9 cellular contexts compared by ENCODE assay signal in genomic region chr19:35755160-35755549, GRCh38. TPM values are rescaled to one million over a fixed set of nuclear protein-coding genes. Genes with fewer than 3 reads are reported as not detected.
DNase-seq lines count a peak whose midpoint lies in the region; ATAC-seq and TF ChIP-seq lines count a peak whose summit lies in the region.
"Had no signal": no experiment of that assay in that cellular context is flagged by ENCODE, and none has a peak within 500 bp of the region (broad histone marks: within the 10 kb centered on the region; RNA-seq: fewer than 3 reads in every experiment).

No MANE protein-coding gene starts in this region.

- no peaks in the 10 kb centered on the region for H3K9me3 Mint-ChIP-seq in HFFc6
- H3K9me3 Mint-ChIP-seq in natural killer cell treated with Interleukin-12 subunit alpha and Interleukin-12 subunit beta and Interleukin-15 and Interleukin-18, amount 100 ng/mL, for 72 hours, result no peaks in the 10 kb centered on the region
- no peaks in the 10 kb centered on the region for H3K9me3 Mint-ChIP-seq in progenitor cell of endocrine pancreas (ENCODE audit: low read depth)

- WGBS in esophagus, 2 donors, result 32 to 45% methylated on average over 15 to 16 of the region's 16 CpGs

- ATAC-seq in natural killer cell treated with Interleukin-12 subunit alpha and Interleukin-12 subunit beta and Interleukin-15 and Interleukin-18, amount 100 ng/mL, for 72 hours, result no peak
- no peak for ATAC-seq in HG03135 (IDR thresholded peaks at IDR 0.05; ENCODE audit: unreplicated experiment)

- DNase-seq in HFFc6 (no peak), progenitor cell of endocrine pancreas (ENCODE audit: low spot score, unreplicated experiment) (no peak), LoVo (ENCODE audit: low spot score) (no peak), UCSD-AML1 (lab: John Stamatoyannopoulos, UW; ENCODE audit: unreplicated experiment) (no peak)
- DNase-seq in natural killer cell treated with Interleukin-12 subunit alpha and Interleukin-12 subunit beta and Interleukin-15 and Interleukin-18, amount 100 ng/mL, for 72 hours (ENCODE audit: low spot score), result no peak
- DNase-seq: DND-41 had no signal

- H3K36me3 Mint-ChIP-seq in HFFc6 (ENCODE audit: low read depth) (peaks cover 12% of the 10 kb centered on the region; the same call in 1 of the 2 replicates), progenitor cell of endocrine pancreas (ENCODE audit: insufficient read depth) (peaks cover 13% of the 10 kb centered on the region)
- H3K36me3 Mint-ChIP-seq in natural killer cell treated with Interleukin-12 subunit alpha and Interleukin-12 subunit beta and Interleukin-15 and Interleukin-18, amount 100 ng/mL, for 72 hours, result no peaks in the 10 kb centered on the region

- peak overlapping the region; percentile 79 for H3K4me3 Mint-ChIP-seq in HFFc6
- H3K4me3 Mint-ChIP-seq in natural killer cell treated with Interleukin-12 subunit alpha and Interleukin-12 subunit beta and Interleukin-15 and Interleukin-18, amount 100 ng/mL, for 72 hours, result peak overlapping the region; percentile 27
- no peak overlapping the region for H3K4me3 Mint-ChIP-seq in progenitor cell of endocrine pancreas (ENCODE audit: low read depth)

- H3K27me3 Mint-ChIP-seq in HFFc6 (ENCODE audit: insufficient read depth), result peaks cover 10% of the 10 kb centered on the region
- H3K27me3 Mint-ChIP-seq in natural killer cell treated with Interleukin-12 subunit alpha and Interleukin-12 subunit beta and Interleukin-15 and Interleukin-18, amount 100 ng/mL, for 72 hours, result peaks cover 0 to 11% of the 10 kb centered on the region in 2 donors
- peaks cover 20% of the 10 kb centered on the region for H3K27me3 Mint-ChIP-seq in progenitor cell of endocrine pancreas

- peak overlapping the region; percentile 8 to 39 for H3K4me3 ChIP-seq in esophagus (ENCODE audit: low read depth in 1 of 2, low read length in 2 of 2)

- peaks cover 0 to 22% of the 10 kb centered on the region in 2 donors for H3K4me1 ChIP-seq in esophagus (ENCODE audit: control insufficient read depth in 2 of 2, insufficient read depth in 2 of 2, low read length in 1 of 2)

- H3K27ac Mint-ChIP-seq in HFFc6 (peak overlapping the region; percentile 86), progenitor cell of endocrine pancreas (no peak overlapping the region)
- no peak overlapping the region for H3K27ac Mint-ChIP-seq in natural killer cell treated with Interleukin-12 subunit alpha and Interleukin-12 subunit beta and Interleukin-15 and Interleukin-18, amount 100 ng/mL, for 72 hours

- peak overlapping the region; percentile 97 for H3K27ac ChIP-seq in 22Rv1
- peak overlapping the region; percentile 85 to 87 for H3K27ac ChIP-seq in esophagus (ENCODE audit: low read depth in 2 of 2, low read length in 1 of 2)

- no peak for TF ChIP-seq CTCF in 22Rv1 (IDR thresholded peaks at IDR 0.05)
- no peak for TF ChIP-seq CTCF in HFFc6 (IDR thresholded peaks at IDR 0.05)
- TF ChIP-seq CTCF in progenitor cell of endocrine pancreas (IDR thresholded peaks at IDR 0.05; ENCODE audit: unreplicated experiment), result no peak

- H3K36me3 ChIP-seq in esophagus (ENCODE audit: control insufficient read depth in 2 of 2, insufficient read depth in 2 of 2, low read length in 1 of 2), result peaks cover 4 to 24% of the 10 kb centered on the region in 2 donors

- no peaks in the 10 kb centered on the region for H3K9me3 ChIP-seq in esophagus (ENCODE audit: control insufficient read depth in 2 of 2, insufficient read depth in 1 of 2, low read depth in 1 of 2, low read length in 1 of 2)

- peaks cover 42% of the 10 kb centered on the region for H3K4me1 Mint-ChIP-seq in HFFc6 (ENCODE audit: low read depth)
- H3K4me1 Mint-ChIP-seq in natural killer cell treated with Interleukin-12 subunit alpha and Interleukin-12 subunit beta and Interleukin-15 and Interleukin-18, amount 100 ng/mL, for 72 hours (ENCODE audit: low read depth in 2 of 2), result peaks cover 19 to 31% of the 10 kb centered on the region in 2 donors
- peaks cover 12% of the 10 kb centered on the region for H3K4me1 Mint-ChIP-seq in progenitor cell of endocrine pancreas (ENCODE audit: low read depth)

- H3K27me3 ChIP-seq in esophagus (ENCODE audit: control insufficient read depth in 1 of 2, insufficient read depth in 2 of 2, low read length in 2 of 2), result no peaks in the 10 kb centered on the region

RNA-seq across cellular contexts. Expression of gene HSPB6, which starts 1.7 kb away (rescaled TPM):
- 100 to 1,000 TPM in 1 of 6 experiments, 10 to 100 TPM in 5; 37.0 to 122 (median 43.9) TPM for total RNA-seq in HFFc6 (2021; fragmentation: NEBNext Ultra II Directional; extraction: Animal tissue kit (Norgen Biotek cat#: 25700))
- 10 to 100 TPM; 12.5 to 18.3 TPM for polyA plus RNA-seq in esophagus
- total RNA-seq in natural killer cell treated with Interleukin-12 subunit alpha and Interleukin-12 subunit beta and Interleukin-15 and Interleukin-18, amount 100 ng/mL, for 72 hours, result not detected
- 0.33 TPM in 1 of 2 replicates, not detected in the other for total RNA-seq in progenitor cell of endocrine pancreas

RNA-seq across cellular contexts. Expression of gene PROSER3, which starts 2.8 kb away (rescaled TPM):
- total RNA-seq in HFFc6 (2021; fragmentation: NEBNext Ultra II Directional; extraction: Animal tissue kit (Norgen Biotek cat#: 25700)), result 10 to 100 TPM; 26.4 to 30.0 (median 29.0) TPM
- 10 to 100 TPM in 1 of 2 donors, 1 to 10 TPM in 1; 5.5 to 13.8 TPM for polyA plus RNA-seq in esophagus
- 10 to 100 TPM; 36.2 to 53.8 TPM for total RNA-seq in natural killer cell treated with Interleukin-12 subunit alpha and Interleukin-12 subunit beta and Interleukin-15 and Interleukin-18, amount 100 ng/mL, for 72 hours
- total RNA-seq in progenitor cell of endocrine pancreas, result 58.6 and 62.3 TPM in 2 replicates

RNA-seq across cellular contexts. Expression of gene LIN37, which starts 6.8 kb away (rescaled TPM):
- total RNA-seq in HFFc6 (2021; fragmentation: NEBNext Ultra II Directional; extraction: Animal tissue kit (Norgen Biotek cat#: 25700)), result 1 to 10 TPM; 6.0 to 9.9 (median 8.7) TPM
- polyA plus RNA-seq in esophagus, result 10 to 100 TPM; 10.6 to 20.9 TPM
- total RNA-seq in natural killer cell treated with Interleukin-12 subunit alpha and Interleukin-12 subunit beta and Interleukin-15 and Interleukin-18, amount 100 ng/mL, for 72 hours, result 10 to 100 TPM in 1 of 2 donors, 1 to 10 TPM in 1; 9.6 to 24.7 TPM
- total RNA-seq in progenitor cell of endocrine pancreas, result 12.7 and 13.1 TPM in 2 replicates

RNA-seq across cellular contexts. Expression of gene PSENEN, which starts 9.7 kb away (rescaled TPM):
- 10 to 100 TPM; 68.2 to 86.6 (median 74.9) TPM for total RNA-seq in HFFc6 (2021; fragmentation: NEBNext Ultra II Directional; extraction: Animal tissue kit (Norgen Biotek cat#: 25700))
- 100 to 1,000 TPM in 1 of 2 donors, 10 to 100 TPM in 1; 62.5 to 128 TPM for polyA plus RNA-seq in esophagus
- total RNA-seq in natural killer cell treated with Interleukin-12 subunit alpha and Interleukin-12 subunit beta and Interleukin-15 and Interleukin-18, amount 100 ng/mL, for 72 hours, result 10 to 100 TPM; 66.4 to 84.2 TPM
- 81.4 and 83.8 TPM in 2 replicates for total RNA-seq in progenitor cell of endocrine pancreas

RNA-seq across cellular contexts. Expression of gene U2AF1L4, which starts 9.9 kb away (rescaled TPM):
- 10 to 100 TPM; 18.0 to 20.8 (median 18.7) TPM for total RNA-seq in HFFc6 (2021; fragmentation: NEBNext Ultra II Directional; extraction: Animal tissue kit (Norgen Biotek cat#: 25700))
- polyA plus RNA-seq in esophagus, result 10 to 100 TPM; 17.4 to 43.4 TPM
- total RNA-seq in natural killer cell treated with Interleukin-12 subunit alpha and Interleukin-12 subunit beta and Interleukin-15 and Interleukin-18, amount 100 ng/mL, for 72 hours, result 10 to 100 TPM; 17.0 to 19.1 TPM
- 35.5 and 37.4 TPM in 2 replicates for total RNA-seq in progenitor cell of endocrine pancreas

Comparison
In these comparisons a context has a peak if more than half of its experiments do, and no peak if none do; other contexts are left out.
1. RNA of gene HSPB6, which starts 1.7 kb away (total RNA-seq): 37.0 to 122 TPM in HFFc6; not detected in natural killer cell treated with Interleukin-12 subunit alpha and Interleukin-12 subunit beta and Interleukin-15 and Interleukin-18, amount 100 ng/mL, for 72 hours and 0.33 TPM in progenitor cell of endocrine pancreas; every median in the first group is over 10 times any median in the second.